Comparison of ENCODE assay signal across 1 cellular context in genomic region chr1:228362141-228362883, GRCh38.
TF ChIP-seq lines count a peak whose summit lies in the region.

No MANE protein-coding gene starts in this region.

TF ChIP-seq in K562, 482 proteins besides CTCF, POLR2A, EP300 and RAD21:
- TF ChIP-seq, protein P1, sequence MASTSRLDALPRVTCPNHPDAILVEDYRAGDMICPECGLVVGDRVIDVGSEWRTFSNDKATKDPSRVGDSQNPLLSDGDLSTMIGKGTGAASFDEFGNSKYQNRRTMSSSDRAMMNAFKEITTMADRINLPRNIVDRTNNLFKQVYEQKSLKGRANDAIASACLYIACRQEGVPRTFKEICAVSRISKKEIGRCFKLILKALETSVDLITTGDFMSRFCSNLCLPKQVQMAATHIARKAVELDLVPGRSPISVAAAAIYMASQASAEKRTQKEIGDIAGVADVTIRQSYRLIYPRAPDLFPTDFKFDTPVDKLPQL (IDR thresholded peaks at IDR 0.05; ENCODE audit: extremely low read depth, insufficient read length), result no peak
- TF ChIP-seq CCAR2 (IDR thresholded peaks at IDR 0.05; ENCODE audit: low read depth, low read length) (no peak), ILF3 (IDR thresholded peaks at IDR 0.05; ENCODE audit: borderline replicate concordance) (no peak), KDM5B (IDR thresholded peaks at IDR 0.05; ENCODE audit: insufficient replicate concordance, low read depth, low read length) (no peak), ZBTB7A (IDR thresholded peaks at IDR 0.05; ENCODE audit: borderline replicate concordance, control insufficient read depth, low read depth, low read length) (peak; percentile 37; the same call in 1 of the 2 replicates), RBM14 (IDR thresholded peaks at IDR 0.05; ENCODE audit: borderline replicate concordance, insufficient read depth, low read depth, low read length) (no peak), ZHX1 (conservative IDR thresholded peaks at IDR 0.05; ENCODE audit: low read length) (no peak), ZNF551 (CRISPR knock-in tag; IDR thresholded peaks at IDR 0.05) (no peak), BCL6 (CRISPR knock-in tag; IDR thresholded peaks at IDR 0.05) (no peak), HCFC1 (IDR thresholded peaks at IDR 0.05; ENCODE audit: low read depth, low read length) (no peak), EHMT2 (IDR thresholded peaks at IDR 0.05) (no peak), ZBTB33 (CRISPR knock-in tag; IDR thresholded peaks at IDR 0.05) (peak; percentile 39), SMARCE1 (IDR thresholded peaks at IDR 0.05) (no peak), SPI1 (IDR thresholded peaks at IDR 0.05; ENCODE audit: borderline replicate concordance, low read depth, low read length) (peak; percentile 77; the same call in 1 of the 2 replicates), E2F8 (IDR thresholded peaks at IDR 0.05; ENCODE audit: low read depth, partially characterized antibody) (no peak), CCNT2 (IDR thresholded peaks at IDR 0.05; ENCODE audit: borderline replicate concordance, extremely low read depth, insufficient read length, low read depth, low read length) (no peak), XRCC4 (IDR thresholded peaks at IDR 0.05; ENCODE audit: extremely low read depth, insufficient read depth, insufficient read length) (no peak), OTX1 (CRISPR knock-in tag; IDR thresholded peaks at IDR 0.05) (no peak), TCF7L2 (IDR thresholded peaks at IDR 0.05; ENCODE audit: low read depth, low read length) (no peak), KAT8 (IDR thresholded peaks at IDR 0.05; ENCODE audit: low read depth) (no peak), HNRNPLL (IDR thresholded peaks at IDR 0.05; ENCODE audit: low read depth, low read length, poor library complexity, severe bottlenecking) (no peak), ZFP36 (IDR thresholded peaks at IDR 0.05; ENCODE audit: low read depth, low read length, partially characterized antibody) (peak; percentile 66), BRD9 (IDR thresholded peaks at IDR 0.05; ENCODE audit: low read depth, partially characterized antibody) (no peak), NEUROD1 (IDR thresholded peaks at IDR 0.05; ENCODE audit: borderline replicate concordance, low read depth, low read length, partially characterized antibody) (no peak), MEF2A (IDR thresholded peaks at IDR 0.05; ENCODE audit: control insufficient read depth, low read depth, low read length) (no peak), TAF7 (tag; IDR thresholded peaks at IDR 0.05) (no peak), POLR3G (IDR thresholded peaks at IDR 0.05; ENCODE audit: extremely low read depth, insufficient read length, insufficient replicate concordance) (no peak), CC2D1A (IDR thresholded peaks at IDR 0.05) (no peak), HDAC1 (IDR thresholded peaks at IDR 0.05) (no peak), CHD2 (IDR thresholded peaks at IDR 0.05; ENCODE audit: low read depth, low read length) (no peak), CAMTA2 (CRISPR knock-in tag; conservative IDR thresholded peaks at IDR 0.05) (no peak)
- TF ChIP-seq, protein P2, sequence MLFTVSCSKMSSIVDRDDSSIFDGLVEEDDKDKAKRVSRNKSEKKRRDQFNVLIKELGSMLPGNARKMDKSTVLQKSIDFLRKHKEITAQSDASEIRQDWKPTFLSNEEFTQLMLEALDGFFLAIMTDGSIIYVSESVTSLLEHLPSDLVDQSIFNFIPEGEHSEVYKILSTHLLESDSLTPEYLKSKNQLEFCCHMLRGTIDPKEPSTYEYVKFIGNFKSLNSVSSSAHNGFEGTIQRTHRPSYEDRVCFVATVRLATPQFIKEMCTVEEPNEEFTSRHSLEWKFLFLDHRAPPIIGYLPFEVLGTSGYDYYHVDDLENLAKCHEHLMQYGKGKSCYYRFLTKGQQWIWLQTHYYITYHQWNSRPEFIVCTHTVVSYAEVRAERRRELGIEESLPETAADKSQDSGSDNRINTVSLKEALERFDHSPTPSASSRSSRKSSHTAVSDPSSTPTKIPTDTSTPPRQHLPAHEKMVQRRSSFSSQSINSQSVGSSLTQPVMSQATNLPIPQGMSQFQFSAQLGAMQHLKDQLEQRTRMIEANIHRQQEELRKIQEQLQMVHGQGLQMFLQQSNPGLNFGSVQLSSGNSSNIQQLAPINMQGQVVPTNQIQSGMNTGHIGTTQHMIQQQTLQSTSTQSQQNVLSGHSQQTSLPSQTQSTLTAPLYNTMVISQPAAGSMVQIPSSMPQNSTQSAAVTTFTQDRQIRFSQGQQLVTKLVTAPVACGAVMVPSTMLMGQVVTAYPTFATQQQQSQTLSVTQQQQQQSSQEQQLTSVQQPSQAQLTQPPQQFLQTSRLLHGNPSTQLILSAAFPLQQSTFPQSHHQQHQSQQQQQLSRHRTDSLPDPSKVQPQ (CRISPR knock-in tag; IDR thresholded peaks at IDR 0.05; ENCODE audit: borderline replicate concordance), result no peak
- TF ChIP-seq, protein P3, sequence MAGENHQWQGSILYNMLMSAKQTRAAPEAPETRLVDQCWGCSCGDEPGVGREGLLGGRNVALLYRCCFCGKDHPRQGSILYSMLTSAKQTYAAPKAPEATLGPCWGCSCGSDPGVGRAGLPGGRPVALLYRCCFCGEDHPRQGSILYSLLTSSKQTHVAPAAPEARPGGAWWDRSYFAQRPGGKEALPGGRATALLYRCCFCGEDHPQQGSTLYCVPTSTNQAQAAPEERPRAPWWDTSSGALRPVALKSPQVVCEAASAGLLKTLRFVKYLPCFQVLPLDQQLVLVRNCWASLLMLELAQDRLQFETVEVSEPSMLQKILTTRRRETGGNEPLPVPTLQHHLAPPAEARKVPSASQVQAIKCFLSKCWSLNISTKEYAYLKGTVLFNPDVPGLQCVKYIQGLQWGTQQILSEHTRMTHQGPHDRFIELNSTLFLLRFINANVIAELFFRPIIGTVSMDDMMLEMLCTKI (IDR thresholded peaks at IDR 0.05; ENCODE audit: partially characterized antibody), result no peak
- TF ChIP-seq, protein P4, sequence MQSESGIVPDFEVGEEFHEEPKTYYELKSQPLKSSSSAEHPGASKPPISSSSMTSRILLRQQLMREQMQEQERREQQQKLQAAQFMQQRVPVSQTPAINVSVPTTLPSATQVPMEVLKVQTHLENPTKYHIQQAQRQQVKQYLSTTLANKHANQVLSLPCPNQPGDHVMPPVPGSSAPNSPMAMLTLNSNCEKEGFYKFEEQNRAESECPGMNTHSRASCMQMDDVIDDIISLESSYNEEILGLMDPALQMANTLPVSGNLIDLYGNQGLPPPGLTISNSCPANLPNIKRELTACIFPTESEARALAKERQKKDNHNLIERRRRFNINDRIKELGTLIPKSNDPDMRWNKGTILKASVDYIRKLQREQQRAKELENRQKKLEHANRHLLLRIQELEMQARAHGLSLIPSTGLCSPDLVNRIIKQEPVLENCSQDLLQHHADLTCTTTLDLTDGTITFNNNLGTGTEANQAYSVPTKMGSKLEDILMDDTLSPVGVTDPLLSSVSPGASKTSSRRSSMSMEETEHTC (IDR thresholded peaks at IDR 0.05), result no peak
- TF ChIP-seq, protein P5, sequence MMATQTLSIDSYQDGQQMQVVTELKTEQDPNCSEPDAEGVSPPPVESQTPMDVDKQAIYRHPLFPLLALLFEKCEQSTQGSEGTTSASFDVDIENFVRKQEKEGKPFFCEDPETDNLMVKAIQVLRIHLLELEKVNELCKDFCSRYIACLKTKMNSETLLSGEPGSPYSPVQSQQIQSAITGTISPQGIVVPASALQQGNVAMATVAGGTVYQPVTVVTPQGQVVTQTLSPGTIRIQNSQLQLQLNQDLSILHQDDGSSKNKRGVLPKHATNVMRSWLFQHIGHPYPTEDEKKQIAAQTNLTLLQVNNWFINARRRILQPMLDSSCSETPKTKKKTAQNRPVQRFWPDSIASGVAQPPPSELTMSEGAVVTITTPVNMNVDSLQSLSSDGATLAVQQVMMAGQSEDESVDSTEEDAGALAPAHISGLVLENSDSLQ (IDR thresholded peaks at IDR 0.05), result no peak
- TF ChIP-seq, protein P6, sequence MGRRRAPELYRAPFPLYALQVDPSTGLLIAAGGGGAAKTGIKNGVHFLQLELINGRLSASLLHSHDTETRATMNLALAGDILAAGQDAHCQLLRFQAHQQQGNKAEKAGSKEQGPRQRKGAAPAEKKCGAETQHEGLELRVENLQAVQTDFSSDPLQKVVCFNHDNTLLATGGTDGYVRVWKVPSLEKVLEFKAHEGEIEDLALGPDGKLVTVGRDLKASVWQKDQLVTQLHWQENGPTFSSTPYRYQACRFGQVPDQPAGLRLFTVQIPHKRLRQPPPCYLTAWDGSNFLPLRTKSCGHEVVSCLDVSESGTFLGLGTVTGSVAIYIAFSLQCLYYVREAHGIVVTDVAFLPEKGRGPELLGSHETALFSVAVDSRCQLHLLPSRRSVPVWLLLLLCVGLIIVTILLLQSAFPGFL (CRISPR knock-in tag; IDR thresholded peaks at IDR 0.05), result no peak
